18 cellular contexts compared by ENCODE assay signal in genomic region chr3:20064796-20065564, GRCh38. TPM values are rescaled to one million over a fixed set of nuclear protein-coding genes. Genes with fewer than 3 reads are reported as not detected.
DNase-seq lines count a peak whose midpoint lies in the region; FAIRE-seq and TF ChIP-seq lines count a peak whose summit lies in the region.
"Had no signal": no experiment of that assay in that cellular context is flagged by ENCODE, and none has a peak within 500 bp of the region (broad histone marks: within the 10 kb centered on the region; RNA-seq: fewer than 3 reads in every experiment).

No MANE protein-coding gene starts in this region.

- TF ChIP-seq POLR2A in esophagus squamous epithelium (IDR thresholded peaks at IDR 0.05): no peak

- FAIRE-seq in small intestine (lab: Jason Lieb, UNC): no peak

- H3K36me3 ChIP-seq in esophagus squamous epithelium (no peaks in the 10 kb centered on the region), small intestine (ENCODE audit: control insufficient read depth in 2 of 2, insufficient read depth in 2 of 2, low read length in 2 of 2) (no peaks in the 10 kb centered on the region), WERI-Rb-1 (no peaks in the 10 kb centered on the region)
- H3K36me3 ChIP-seq: neutrophil, thyroid gland had no signal

- POLR2A ChIA-PET in activated CD4-positive, alpha-beta memory T cell treated with anti-CD3 and anti-CD28 coated beads for 36 hours (lab: Charles Lee): interaction anchor here (0.9 to 1.3 kb wide), 2 partner anchors 10 to 117 kb away, joined by 3 to 4 read pairs; no protein-coding TSS in a partner anchor

- H3K9me3 ChIP-seq in esophagus squamous epithelium (no peaks in the 10 kb centered on the region), small intestine (ENCODE audit: control insufficient read depth, low read depth) (no peaks in the 10 kb centered on the region), WERI-Rb-1 (ENCODE audit: severe bottlenecking) (no peaks in the 10 kb centered on the region)
- H3K9me3 ChIP-seq: A549, Caco-2, neutrophil, thyroid gland had no signal

- peak; percentile 11 for DNase-seq in NCI-H146 (lab: John Stamatoyannopoulos, UW)
- DNase-seq in NCI-H146 treated with DMSO at 0.1 percent for 48 hours (lab: John Stamatoyannopoulos, UW; ENCODE audit: unreplicated experiment): no peak
- peak; percentile 84 for DNase-seq in NCI-H526 treated with DMSO at 0.1 percent for 48 hours (lab: John Stamatoyannopoulos, UW)
- no peak for DNase-seq in esophagus squamous epithelium (lab: John Stamatoyannopoulos, UW)
- peak; percentile 13 for DNase-seq in small intestine
- no peak for DNase-seq in NCI-H2196 treated with DMSO at 0.1 percent for 48 hours (lab: John Stamatoyannopoulos, UW; ENCODE audit: unreplicated experiment)
- no peak for DNase-seq in activated CD4-positive, alpha-beta memory T cell treated with anti-CD3 and anti-CD28 coated beads for 36 hours
- no peak for DNase-seq in WERI-Rb-1
- DNase-seq: activated CD4-positive, alpha-beta T cell treated with anti-CD3 and anti-CD28 coated beads for 1 hour; activated naive CD8-positive, alpha-beta T cell treated with anti-CD3 and anti-CD28 coated beads, Interleukin-2, amount 10 ng/mL, durations not matched to agents 7 days and 5 days; Caco-2; T-helper 1 cell had no signal

- intact Hi-C loops in esophagus squamous epithelium (cut with DNase I): no loop called here
- intact Hi-C loops in activated CD4-positive, alpha-beta memory T cell treated with anti-CD3 and anti-CD28 coated beads for 36 hours (cut with micrococcal nuclease): no loop called here

- no peak overlapping the region for H3K27ac Mint-ChIP-seq in activated CD4-positive, alpha-beta memory T cell treated with anti-CD3 and anti-CD28 coated beads for 36 hours
- H3K27ac Mint-ChIP-seq: activated naive CD8-positive, alpha-beta T cell treated with anti-CD3 and anti-CD28 coated beads, Interleukin-2, amount 10 ng/mL, durations not matched to agents 7 days and 5 days had no signal

- H3K27ac ChIP-seq in esophagus squamous epithelium (peak overlapping the region in 3 of 4 donors; percentile 30 to 75 (median 71)), small intestine (ENCODE audit: low read depth in 1 of 2, low read length in 1 of 2) (no peak overlapping the region), WERI-Rb-1 (no peak overlapping the region)
- H3K27ac ChIP-seq: A549, neutrophil had no signal

- no peak for TF ChIP-seq CTCF in esophagus squamous epithelium (IDR thresholded peaks at IDR 0.05)
- no peak for TF ChIP-seq CTCF in WERI-Rb-1 (IDR thresholded peaks at IDR 0.05; ENCODE audit: low read depth, low read length)

- no peaks in the 10 kb centered on the region for H3K27me3 Mint-ChIP-seq in activated CD4-positive, alpha-beta memory T cell treated with anti-CD3 and anti-CD28 coated beads for 36 hours
- H3K27me3 Mint-ChIP-seq: activated naive CD8-positive, alpha-beta T cell treated with anti-CD3 and anti-CD28 coated beads, Interleukin-2, amount 10 ng/mL, durations not matched to agents 7 days and 5 days had no signal

- H3K27me3 ChIP-seq in esophagus squamous epithelium (no peaks in the 10 kb centered on the region), small intestine (ENCODE audit: control insufficient read depth in 2 of 2, insufficient read depth in 2 of 2, low read length in 2 of 2) (no peaks in the 10 kb centered on the region), WERI-Rb-1 (ENCODE audit: insufficient read depth, low read depth, severe bottlenecking) (no peaks in the 10 kb centered on the region)
- H3K27me3 ChIP-seq: neutrophil, thyroid gland had no signal

- no peak overlapping the region for H3K4me3 Mint-ChIP-seq in activated CD4-positive, alpha-beta memory T cell treated with anti-CD3 and anti-CD28 coated beads for 36 hours
- H3K4me3 Mint-ChIP-seq: activated naive CD8-positive, alpha-beta T cell treated with anti-CD3 and anti-CD28 coated beads, Interleukin-2, amount 10 ng/mL, durations not matched to agents 7 days and 5 days had no signal

- CTCF ChIA-PET in activated CD4-positive, alpha-beta memory T cell treated with anti-CD3 and anti-CD28 coated beads for 36 hours (lab: Charles Lee): no interaction called here

- H3K36me3 Mint-ChIP-seq in activated CD4-positive, alpha-beta memory T cell treated with anti-CD3 and anti-CD28 coated beads for 36 hours: peaks cover 6% of the 10 kb centered on the region

- peaks cover 64% of the 10 kb centered on the region for H3K4me1 Mint-ChIP-seq in activated CD4-positive, alpha-beta memory T cell treated with anti-CD3 and anti-CD28 coated beads for 36 hours (ENCODE audit: low read depth)

- peaks cover 15 to 83% (median 17%) of the 10 kb centered on the region in 3 donors for H3K4me1 ChIP-seq in esophagus squamous epithelium
- no peaks in the 10 kb centered on the region for H3K4me1 ChIP-seq in small intestine (ENCODE audit: control insufficient read depth in 2 of 2, insufficient read depth in 1 of 2, low read depth in 1 of 2, low read length in 1 of 2)
- H3K4me1 ChIP-seq: Caco-2 had no signal

- no peak overlapping the region for H3K4me3 ChIP-seq in esophagus squamous epithelium
- no peak overlapping the region for H3K4me3 ChIP-seq in small intestine (ENCODE audit: low read depth in 1 of 2, low read length in 2 of 2)
- no peak overlapping the region for H3K4me3 ChIP-seq in WERI-Rb-1 (ENCODE audit: low read depth, low read length)
- H3K4me3 ChIP-seq: A549, lung, thyroid gland had no signal

- 24 to 42% methylated on average over 5 of the region's 5 CpGs for WGBS in esophagus squamous epithelium, 2 donors
- WGBS in small intestine, 3 donors: 52 to 66% (median 66%) methylated on average over 5 of the region's 5 CpGs

- H3K9me3 Mint-ChIP-seq in activated CD4-positive, alpha-beta memory T cell treated with anti-CD3 and anti-CD28 coated beads for 36 hours: no peaks in the 10 kb centered on the region

RNA-seq across cellular contexts. Expression of gene KAT2B, which starts 24.7 kb away (rescaled TPM):
- 10 to 100 TPM; 20.0 to 27.1 (median 23.8) TPM for total RNA-seq in esophagus squamous epithelium
- polyA plus RNA-seq in small intestine: 10 to 100 TPM in 2 of 3 donors, 1 to 10 TPM in 1; 7.1 to 28.0 (median 23.5) TPM
- 10 to 100 TPM; 43.4 to 49.0 TPM for total RNA-seq in activated CD4-positive, alpha-beta memory T cell treated with anti-CD3 and anti-CD28 coated beads for 36 hours

RNA-seq across cellular contexts. Expression of gene PP2D1, which starts 52.9 kb away (rescaled TPM):
- not detected for total RNA-seq in esophagus squamous epithelium
- polyA plus RNA-seq in small intestine: not detected
- not detected for total RNA-seq in activated CD4-positive, alpha-beta memory T cell treated with anti-CD3 and anti-CD28 coated beads for 36 hours
- total RNA-seq: activated naive CD8-positive, alpha-beta T cell treated with anti-CD3 and anti-CD28 coated beads, Interleukin-2, amount 10 ng/mL, durations not matched to agents 7 days and 5 days; Caco-2; cerebellum; HT-29; lung; thyroid gland had no signal
- polyA plus RNA-seq: A549, lung had no signal

Comparison
In these comparisons a context has a peak if more than half of its experiments do, and no peak if none do; other contexts are left out.
1. DNase-seq: peak in NCI-H146 (single experiment), NCI-H526 treated with DMSO at 0.1 percent for 48 hours (single experiment) and small intestine (single experiment); none in NCI-H146 treated with DMSO at 0.1 percent for 48 hours (single experiment), esophagus squamous epithelium (single experiment), NCI-H2196 treated with DMSO at 0.1 percent for 48 hours (single experiment), activated CD4-positive, alpha-beta memory T cell treated with anti-CD3 and anti-CD28 coated beads for 36 hours (single experiment) and WERI-Rb-1 (single experiment).
2. H3K27ac ChIP-seq: peak in esophagus squamous epithelium (3 of 4); none in small intestine (0 of 2) and WERI-Rb-1 (single experiment).